21 cellular contexts compared by ENCODE assay signal in the genomic region with DNA sequence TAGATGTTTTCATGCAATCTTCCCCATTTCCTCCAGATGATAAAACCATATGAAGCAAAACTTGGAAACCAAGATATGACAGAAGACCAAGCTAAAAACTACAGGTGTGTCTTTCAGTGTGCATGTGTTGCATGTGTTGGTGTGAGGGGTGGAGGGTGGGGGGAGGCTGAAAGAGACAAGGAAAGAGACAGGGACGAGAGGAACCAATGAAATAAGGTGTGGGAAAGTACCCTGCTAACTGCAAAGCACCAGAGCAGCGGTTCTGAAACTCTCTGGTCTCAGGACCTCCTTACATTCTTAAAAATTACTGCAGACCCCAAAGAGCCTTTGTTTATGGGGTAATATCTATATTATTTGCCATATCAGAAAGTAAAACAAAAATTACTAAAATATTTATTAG.
DNase-seq lines count a peak whose midpoint lies in the region; ATAC-seq, FAIRE-seq and TF ChIP-seq lines count a peak whose summit lies in the region.
"Had no signal": no experiment of that assay in that cellular context is flagged by ENCODE, and none has a peak within 500 bp of the region (broad histone marks: within the 10 kb centered on the region; RNA-seq: fewer than 3 reads in every experiment).

No MANE protein-coding gene starts in this region.

- no peak overlapping the region for H3K27ac ChIP-seq in KMS-11
- H3K27ac ChIP-seq in RWPE1 = no peak overlapping the region
- H3K27ac ChIP-seq: 22Rv1, BLaER1, C4-2B had no signal

- H2AFZ ChIP-seq in KMS-11 (ENCODE audit: low read depth) = no peak overlapping the region

- H3K9ac ChIP-seq in KMS-11 = no peak overlapping the region
- H3K9ac ChIP-seq: BLaER1 had no signal

- peaks cover 14% of the 10 kb centered on the region for H3K4me1 ChIP-seq in KMS-11 (ENCODE audit: low read depth, poor library complexity, severe bottlenecking)
- H3K4me1 ChIP-seq: Caco-2, HAP-1 had no signal

- POLR2A ChIA-PET in RWPE1 (lab: Yijun Ruan, JAX; ENCODE audit: low non-redundant PET) = no interaction called here

- peak; percentile 26 for DNase-seq in GM06990 (ENCODE audit: extremely low read depth, insufficient read length)
- DNase-seq in GM12892 (ENCODE audit: insufficient read length) = no peak
- DNase-seq in omental fat pad (ENCODE audit: low spot score) = no peak
- DNase-seq in RWPE1 (ENCODE audit: low spot score) = no peak
- no peak for DNase-seq in NCI-H2107 treated with DMSO at 0.1 percent for 48 hours (lab: John Stamatoyannopoulos, UW; ENCODE audit: unreplicated experiment)
- no peak for DNase-seq in DMS 273 (lab: John Stamatoyannopoulos, UW; ENCODE audit: unreplicated experiment)
- DNase-seq: Caco-2; CD4-positive, CD25-positive, alpha-beta regulatory T cell; CD8-positive, alpha-beta T cell; DMS 273 treated with DMSO at 0.1 percent for 48 hours; DMS79; EL; GDM1; GOT3; HFFc6 had no signal

- no peak for TF ChIP-seq POLR2A in GM12892 (IDR thresholded peaks at IDR 0.05; ENCODE audit: low read depth, low read length)

- CTCF ChIA-PET in RWPE1 (lab: Yijun Ruan, JAX) = interaction anchor here (0.6 kb wide), 1 partner anchor 74 kb away, joined by 3 read pairs; no protein-coding TSS in a partner anchor

- peak; percentile 79 for FAIRE-seq in GM12892 (lab: Jason Lieb, UNC)
- FAIRE-seq: A204.1 had no signal

- H3K79me2 ChIP-seq in KMS-11 (ENCODE audit: insufficient read depth, low read depth) = no peaks in the 10 kb centered on the region

- peak; percentile 8 for ATAC-seq in omental fat pad (ENCODE audit: low FRiP score)
- ATAC-seq: CD8-positive, alpha-beta T cell had no signal

- TF ChIP-seq CTCF in GM06990 (IDR thresholded peaks at IDR 0.05; ENCODE audit: insufficient read depth, low read length, poor library complexity, severe bottlenecking) (no peak), KMS-11 (conservative IDR thresholded peaks at IDR 0.05; ENCODE audit: low read depth, low read length) (no peak), omental fat pad (IDR thresholded peaks at IDR 0.05) (no peak), RWPE1 (conservative IDR thresholded peaks at IDR 0.05; ENCODE audit: low read depth) (no peak)

- H3K4me2 ChIP-seq in KMS-11 = peak overlapping the region; percentile 23
- H3K4me2 ChIP-seq: BLaER1 had no signal

- H3K36me3 ChIP-seq in GM06990 (ENCODE audit: control insufficient read depth, insufficient read depth, low read length) (no peaks in the 10 kb centered on the region), KMS-11 (ENCODE audit: insufficient read depth) (no peaks in the 10 kb centered on the region)
- H3K36me3 ChIP-seq: BLaER1, HAP-1 had no signal

- H3K27me3 ChIP-seq in GM06990 (replicated peaks; ENCODE audit: control insufficient read depth, insufficient read depth, low read length) (no peaks in the 10 kb centered on the region), KMS-11 (ENCODE audit: insufficient read depth, low read depth) (no peaks in the 10 kb centered on the region)
- H3K27me3 ChIP-seq: BLaER1 had no signal

- no peaks in the 10 kb centered on the region for H4K20me1 ChIP-seq in KMS-11 (ENCODE audit: insufficient read depth)
- H4K20me1 ChIP-seq: BLaER1 had no signal

- H3K4me3 ChIP-seq in GM06990 (replicated peaks; ENCODE audit: low read depth, low read length) (no peak overlapping the region), KMS-11 (IDR thresholded peaks at IDR 0.05; ENCODE audit: insufficient read depth, low read depth, low read length) (no peak overlapping the region)
- H3K4me3 ChIP-seq: BLaER1, HAP-1 had no signal
